9 cellular contexts compared by ENCODE assay signal in genomic region chr7:132353902-132354301, GRCh38.
DNase-seq lines count a peak whose midpoint lies in the region; TF ChIP-seq lines count a peak whose summit lies in the region.
"Had no signal": no experiment of that assay in that cellular context is flagged by ENCODE, and none has a peak within 500 bp of the region (broad histone marks: within the 10 kb centered on the region; RNA-seq: fewer than 3 reads in every experiment).

No MANE protein-coding gene starts in this region.

- H4K91ac ChIP-seq in neuronal stem cell (ENCODE audit: low read depth, low read length, poor library complexity): no peak overlapping the region

- CTCF ChIA-PET in HEK293 (lab: Yijun Ruan, JAX): no interaction called here

- no peak overlapping the region for H2AK5ac ChIP-seq in neuronal stem cell (ENCODE audit: low read depth, low read length)

- H3K79me1 ChIP-seq in neuronal stem cell (ENCODE audit: low read depth, low read length): no peaks in the 10 kb centered on the region

- H4K8ac ChIP-seq in neuronal stem cell (ENCODE audit: low read depth, low read length): no peak overlapping the region

- H3K23ac ChIP-seq in neuronal stem cell (ENCODE audit: low read depth, low read length, poor library complexity): no peak overlapping the region

- H3K4me3 ChIP-seq in BLaER1 (no peak overlapping the region), HEK293 (ENCODE audit: low read depth, low read length) (no peak overlapping the region), smooth muscle cell (no peak overlapping the region), neuronal stem cell (ENCODE audit: low read length in 2 of 2) (no peak overlapping the region)

- DNase-seq in kidney tubule cell (ENCODE audit: low spot score) (peak; percentile 17), smooth muscle cell (lab: John Stamatoyannopoulos, UW; ENCODE audit: unreplicated experiment) (no peak), neuronal stem cell (ENCODE audit: low spot score) (no peak), erythroblast (lab: John Stamatoyannopoulos, UW) (no peak), NCI-H2227 (lab: John Stamatoyannopoulos, UW; ENCODE audit: unreplicated experiment) (no peak)
- DNase-seq: CD4-positive, CD25-positive, alpha-beta regulatory T cell; DMS53 had no signal

- no peak overlapping the region for H3K18ac ChIP-seq in neuronal stem cell (ENCODE audit: low read length)

- H2BK15ac ChIP-seq in neuronal stem cell (ENCODE audit: low read length): no peak overlapping the region

- no peak overlapping the region for H2BK12ac ChIP-seq in neuronal stem cell (ENCODE audit: low read length)

- no peaks in the 10 kb centered on the region for H3K9me3 ChIP-seq in BLaER1
- no peaks in the 10 kb centered on the region for H3K9me3 ChIP-seq in HEK293 (ENCODE audit: control insufficient read depth, insufficient read depth, low read depth, low read length)
- no peaks in the 10 kb centered on the region for H3K9me3 ChIP-seq in smooth muscle cell (replicated peaks; ENCODE audit: low read depth)
- no peaks in the 10 kb centered on the region for H3K9me3 ChIP-seq in neuronal stem cell (replicated peaks in 1 of 2; ENCODE audit: control insufficient read depth in 2 of 2, insufficient read depth in 1 of 2, low read depth in 1 of 2, low read length in 2 of 2)

- H3F3A ChIP-seq in smooth muscle cell (ENCODE audit: low read depth): no peaks in the 10 kb centered on the region

- H2BK120ac ChIP-seq in neuronal stem cell (ENCODE audit: low read depth, low read length): no peak overlapping the region

- POLR2A ChIA-PET in HEK293 (lab: Yijun Ruan, JAX): no interaction called here

- TF ChIP-seq CTCF in HEK293 (tag by site-specific recombination; IDR thresholded peaks at IDR 0.05) (no peak), smooth muscle cell (IDR thresholded peaks at IDR 0.05; ENCODE audit: borderline replicate concordance, insufficient read depth, poor library complexity, severe bottlenecking) (no peak)

- H3K4me2 ChIP-seq in BLaER1 (peak overlapping the region; percentile 77), smooth muscle cell (peak overlapping the region; percentile 25), neuronal stem cell (ENCODE audit: insufficient read depth, low read length, poor library complexity, severe bottlenecking) (no peak overlapping the region)

- H3K14ac ChIP-seq in neuronal stem cell (ENCODE audit: low read length): no peak overlapping the region

- no peak overlapping the region for H3K4ac ChIP-seq in neuronal stem cell (ENCODE audit: low read length)

- H2AFZ ChIP-seq in smooth muscle cell (ENCODE audit: low read depth) (no peak overlapping the region), neuronal stem cell (ENCODE audit: low read length) (no peak overlapping the region)

- H3K36me3 ChIP-seq in BLaER1 (no peaks in the 10 kb centered on the region), HEK293 (ENCODE audit: control insufficient read depth in 2 of 2, insufficient read depth in 1 of 2, low read length in 2 of 2) (no peaks in the 10 kb centered on the region), smooth muscle cell (ENCODE audit: low read depth) (no peaks in the 10 kb centered on the region), neuronal stem cell (replicated peaks in 1 of 2; ENCODE audit: control insufficient read depth in 2 of 2, insufficient read depth in 2 of 2, low read length in 2 of 2) (no peaks in the 10 kb centered on the region)

- H3K27me3 ChIP-seq in BLaER1: no peaks in the 10 kb centered on the region
- no peaks in the 10 kb centered on the region for H3K27me3 ChIP-seq in smooth muscle cell (ENCODE audit: low read depth)
- peaks cover 0 to 4% (median 0%) of the 10 kb centered on the region in 3 experiments for H3K27me3 ChIP-seq in neuronal stem cell (ENCODE audit: control insufficient read depth in 3 of 3, insufficient read depth in 3 of 3, low read depth in 1 of 3, low read length in 3 of 3)

- WGBS in smooth muscle cell (ENCODE audit: low lambda C conversion rate): 63% methylated on average over 5 of the region's 5 CpGs
- WGBS in neuronal stem cell (ENCODE audit: extremely low coverage in 2 of 2, insufficient read length in 2 of 2, insufficient replicate concordance in 1 of 2), 2 donors: no CpG with 5 or more reads among the region's 5 CpGs

- no peak overlapping the region for H2BK5ac ChIP-seq in neuronal stem cell (ENCODE audit: low read length)

- H3K4me1 ChIP-seq in BLaER1 (peaks cover 23% of the 10 kb centered on the region), HEK293 (ENCODE audit: control insufficient read depth, insufficient read depth, low read length) (no peaks in the 10 kb centered on the region), smooth muscle cell (ENCODE audit: low read depth) (peaks cover 7% of the 10 kb centered on the region), neuronal stem cell (ENCODE audit: control insufficient read depth in 2 of 2, insufficient read depth in 1 of 2, low read depth in 1 of 2, low read length in 2 of 2) (peaks cover 0 to 8% of the 10 kb centered on the region in 2 donors)

- H3K9ac ChIP-seq in BLaER1 (no peak overlapping the region), smooth muscle cell (ENCODE audit: low read depth) (no peak overlapping the region), neuronal stem cell (ENCODE audit: low read depth, low read length, poor library complexity) (no peak overlapping the region)

- no peak for TF ChIP-seq POLR2A in erythroblast (IDR thresholded peaks at IDR 0.05; ENCODE audit: low read length)

- no peaks in the 10 kb centered on the region for H3K79me2 ChIP-seq in smooth muscle cell (ENCODE audit: low read depth)

- H4K20me1 ChIP-seq in BLaER1 (no peaks in the 10 kb centered on the region), smooth muscle cell (ENCODE audit: low read depth) (no peaks in the 10 kb centered on the region)

- no peak overlapping the region for H3K27ac ChIP-seq in BLaER1
- H3K27ac ChIP-seq in HEK293 (ENCODE audit: extremely low read depth, low read depth, low read length): no peak overlapping the region
- H3K27ac ChIP-seq in smooth muscle cell (ENCODE audit: low read depth): no peak overlapping the region
- no peak overlapping the region for H3K27ac ChIP-seq in neuronal stem cell (replicated peaks; ENCODE audit: low read length)

TF ChIP-seq in HEK293, 187 proteins besides CTCF, POLR2A, EP300 and RAD21 (continues in another document):
- TF ChIP-seq RBAK (tag by site-specific recombination; IDR thresholded peaks at IDR 0.05): no peak
- TF ChIP-seq ZBTB10 (tag by site-specific recombination; IDR thresholded peaks at IDR 0.05): no peak
- no peak for TF ChIP-seq ZNF175 (tag by site-specific recombination; IDR thresholded peaks at IDR 0.05)
